Comparison of ENCODE assay signal across 10 cellular contexts in the genomic region with DNA sequence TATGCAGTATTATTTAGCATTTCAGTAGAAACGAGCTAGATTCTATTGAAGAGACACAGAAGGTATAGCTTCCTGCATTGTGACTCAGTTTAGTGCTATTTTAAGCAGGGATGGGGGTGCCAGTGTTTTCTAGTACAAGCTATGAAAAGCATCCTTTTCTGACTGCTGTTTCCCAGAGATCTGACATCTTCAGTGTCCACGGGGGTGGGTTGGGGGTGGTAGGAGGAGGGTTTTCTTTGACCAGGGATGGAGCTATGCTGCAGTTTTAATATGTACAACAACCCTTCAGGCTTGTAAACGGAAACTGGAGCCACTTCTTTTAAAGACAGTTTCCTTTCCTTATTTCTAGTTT. TPM values are rescaled to one million over a fixed set of nuclear protein-coding genes. Genes with fewer than 3 reads are reported as not detected.
DNase-seq lines count a peak whose midpoint lies in the region; ATAC-seq and TF ChIP-seq lines count a peak whose summit lies in the region.
"Had no signal": no experiment of that assay in that cellular context is flagged by ENCODE, and none has a peak within 500 bp of the region (broad histone marks: within the 10 kb centered on the region; RNA-seq: fewer than 3 reads in every experiment).

No MANE protein-coding gene starts in this region.

- peak; percentile 13 for DNase-seq in activated CD4-positive, alpha-beta T cell treated with anti-CD3 and anti-CD28 coated beads for 36 hours
- DNase-seq in activated CD4-positive, alpha-beta T cell treated with anti-CD3 and anti-CD28 coated beads, Interleukin-2, amount 50 U/mL, for 4 hours, result no peak
- DNase-seq in astrocyte of the cerebellum (ENCODE audit: low read depth), result peak; percentile 55
- DNase-seq in lower lobe of right lung, result no peak
- no peak for DNase-seq in transverse colon
- no peak for DNase-seq in stimulated activated CD4-positive, alpha-beta T cell treated with anti-CD3 and anti-CD28 coated beads, Interleukin-1b, Interleukin-23, amount 100 ng/mL, for 48 hours
- DNase-seq in natural killer cell, result no peak
- DNase-seq: DMS 273 treated with DMSO at 0.1 percent for 48 hours had no signal

- in situ Hi-C loops in astrocyte of the cerebellum (cut with HindIII; ENCODE audit: low sequenced_read_pairs) (no loop called here), transverse colon (cut with MboI; ENCODE audit: low pct_ligation_motif_present in 1 of 4, low pct_unique_long_range_greater_than_20kb in 1 of 4, low sequenced_read_pairs in 3 of 4) (no loop called here)

- H3K4me1 ChIP-seq in lower lobe of right lung (peaks cover 25% of the 10 kb centered on the region), transverse colon (peaks cover 0 to 15% (median 7%) of the 10 kb centered on the region in 4 donors)

- no peak overlapping the region for H3K4me3 Mint-ChIP-seq in activated CD4-positive, alpha-beta T cell treated with anti-CD3 and anti-CD28 coated beads for 36 hours
- no peak overlapping the region for H3K4me3 Mint-ChIP-seq in natural killer cell

- H3K36me3 Mint-ChIP-seq in activated CD4-positive, alpha-beta T cell treated with anti-CD3 and anti-CD28 coated beads for 36 hours (ENCODE audit: low read depth), result no peaks in the 10 kb centered on the region
- no peaks in the 10 kb centered on the region for H3K36me3 Mint-ChIP-seq in natural killer cell

- POLR2A ChIA-PET in activated CD4-positive, alpha-beta T cell treated with anti-CD3 and anti-CD28 coated beads for 36 hours (lab: Charles Lee), result no interaction called here

- no peak overlapping the region for H3K27ac Mint-ChIP-seq in activated CD4-positive, alpha-beta T cell treated with anti-CD3 and anti-CD28 coated beads for 36 hours
- H3K27ac Mint-ChIP-seq in natural killer cell, result no peak overlapping the region

- no peak for ATAC-seq in activated CD4-positive, alpha-beta T cell treated with anti-CD3 and anti-CD28 coated beads for 36 hours
- no peak for ATAC-seq in lower lobe of right lung
- no peak for ATAC-seq in HG03571 (IDR thresholded peaks at IDR 0.05; ENCODE audit: unreplicated experiment)
- ATAC-seq in natural killer cell, result no peak
- ATAC-seq: HCT116 had no signal

- H3K9me3 Mint-ChIP-seq in activated CD4-positive, alpha-beta T cell treated with anti-CD3 and anti-CD28 coated beads for 36 hours (ENCODE audit: low read depth), result no peaks in the 10 kb centered on the region
- H3K9me3 Mint-ChIP-seq in natural killer cell, result no peaks in the 10 kb centered on the region

- intact Hi-C loops in activated CD4-positive, alpha-beta T cell treated with anti-CD3 and anti-CD28 coated beads for 36 hours (cut with DNase I, micrococcal nuclease), result no loop called here
- intact Hi-C loops in lower lobe of right lung (cut with DNase I) (no loop called here), transverse colon (cut with DNase I; ENCODE audit: low total_unique reads) (no loop called here), natural killer cell (cut with micrococcal nuclease) (loop anchor here (10.0 kb wide), 1 partner anchor 60 kb away; no protein-coding TSS in a partner anchor)

- no peak for TF ChIP-seq POLR2A in transverse colon (IDR thresholded peaks at IDR 0.05)

- H3K27me3 ChIP-seq in lower lobe of right lung (ENCODE audit: low read depth) (no peaks in the 10 kb centered on the region), transverse colon (peaks cover 40% of the 10 kb centered on the region)

- H3K36me3 ChIP-seq in lower lobe of right lung (no peaks in the 10 kb centered on the region), transverse colon (no peaks in the 10 kb centered on the region)

- H3K27me3 Mint-ChIP-seq in activated CD4-positive, alpha-beta T cell treated with anti-CD3 and anti-CD28 coated beads for 36 hours, result peaks cover 25% of the 10 kb centered on the region
- H3K27me3 Mint-ChIP-seq in natural killer cell (ENCODE audit: low read depth in 2 of 2), result no peaks in the 10 kb centered on the region

- CTCF ChIA-PET in activated CD4-positive, alpha-beta T cell treated with anti-CD3 and anti-CD28 coated beads for 36 hours (lab: Charles Lee), result no interaction called here

- 0 to 3% methylated on average over 1 to 3 of the region's 3 CpGs for WGBS in transverse colon (ENCODE audit: low coverage in 1 of 2), 2 donors

- H3K9me3 ChIP-seq in lower lobe of right lung (no peaks in the 10 kb centered on the region), transverse colon (no peaks in the 10 kb centered on the region)

- H3K4me3 ChIP-seq in astrocyte of the cerebellum (ENCODE audit: low read depth, low read length) (peak overlapping the region; percentile 68), lower lobe of right lung (peak overlapping the region; percentile 75), transverse colon (peak overlapping the region in 3 of 4 donors; percentile 39 to 55 (median 45))

- H3K4me1 Mint-ChIP-seq in activated CD4-positive, alpha-beta T cell treated with anti-CD3 and anti-CD28 coated beads for 36 hours, result peaks cover 16% of the 10 kb centered on the region
- peaks cover 13 to 16% of the 10 kb centered on the region in 2 donors for H3K4me1 Mint-ChIP-seq in natural killer cell

- no peak for TF ChIP-seq CTCF in astrocyte of the cerebellum (IDR thresholded peaks at IDR 0.05; ENCODE audit: low read depth, low read length, missing control alignments)
- TF ChIP-seq CTCF in lower lobe of right lung (IDR thresholded peaks at IDR 0.05), result no peak
- no peak for TF ChIP-seq CTCF in transverse colon (IDR thresholded peaks at IDR 0.05)
- no peak for TF ChIP-seq CTCF in natural killer cell (IDR thresholded peaks at IDR 0.05)

- TF ChIP-seq EP300 in transverse colon (IDR thresholded peaks at IDR 0.05; ENCODE audit: low read depth), result no peak

- H3K27ac ChIP-seq in lower lobe of right lung, result no peak overlapping the region
- H3K27ac ChIP-seq in transverse colon, result peak overlapping the region; percentile 79 to 94 (median 87)

RNA-seq across cellular contexts. Expression of gene NEGR1, which starts 2.7 kb away (rescaled TPM):
- not detected for total RNA-seq in activated CD4-positive, alpha-beta T cell treated with anti-CD3 and anti-CD28 coated beads for 36 hours
- 18.1 TPM for total RNA-seq in lower lobe of right lung
- total RNA-seq in transverse colon, result 10 to 100 TPM in 1 of 4 donors, 1 to 10 TPM in 3; 7.0 to 10.0 (median 8.1) TPM
- 1 to 10 TPM in 1 of 3 donors, under 1 TPM in 1, not detected in 1; 0.55 to 1.3 TPM for total RNA-seq in natural killer cell

Comparison
In these comparisons a context has a peak if more than half of its experiments do, and no peak if none do; other contexts are left out.
1. DNase-seq: peak in activated CD4-positive, alpha-beta T cell treated with anti-CD3 and anti-CD28 coated beads for 36 hours (single experiment) and astrocyte of the cerebellum (single experiment); none in activated CD4-positive, alpha-beta T cell treated with anti-CD3 and anti-CD28 coated beads, Interleukin-2, amount 50 U/mL, for 4 hours (0 of 2), lower lobe of right lung (single experiment), transverse colon (single experiment), stimulated activated CD4-positive, alpha-beta T cell treated with anti-CD3 and anti-CD28 coated beads, Interleukin-1b, Interleukin-23, amount 100 ng/mL, for 48 hours (single experiment) and natural killer cell (single experiment).
2. Peak in every context shown above with its lines, with median percentiles within 50 percentile points of each other: H3K4me3 ChIP-seq.